Comparison of ENCODE assay signal across 26 cellular contexts in genomic region chr12:109199324-109199723, GRCh38.
DNase-seq lines count a peak whose midpoint lies in the region; ATAC-seq, FAIRE-seq and TF ChIP-seq lines count a peak whose summit lies in the region.
"Had no signal": no experiment of that assay in that cellular context is flagged by ENCODE, and none has a peak within 500 bp of the region (broad histone marks: within the 10 kb centered on the region; RNA-seq: fewer than 3 reads in every experiment).

No MANE protein-coding gene starts in this region.

- H3K4me2 ChIP-seq in HepG2 (ENCODE audit: low read depth, low read length) = no peak overlapping the region
- H3K4me2 ChIP-seq: SK-N-SH had no signal

- in situ Hi-C loops in HepG2 (cut with HindIII; ENCODE audit: extremely low pct_ligation_motif_present, low pct_unique_long_range_greater_than_20kb) (no loop called here), gastrocnemius medialis (cut with MboI; ENCODE audit: low sequenced_read_pairs in 4 of 4) (no loop called here)

- no peak for TF ChIP-seq RAD21 in HepG2 (CRISPR knock-in tag; IDR thresholded peaks at IDR 0.05)

- peaks cover 14% of the 10 kb centered on the region for H3K36me3 Mint-ChIP-seq in activated naive CD8-positive, alpha-beta T cell treated with anti-CD3 and anti-CD28 coated beads, Interleukin-2, amount 50 U/mL, for 24 hours (ENCODE audit: low read depth)

- TF ChIP-seq POLR2A in HepG2 (IDR thresholded peaks at IDR 0.05; ENCODE audit: insufficient read depth in 1 of 2, low read depth in 2 of 2, low read length in 2 of 2) (no peak), gastrocnemius medialis (IDR thresholded peaks at IDR 0.05) (no peak)

- 0 out of 2 replicates have a peak, but pooled peaks cover 2% of the 10 kb centered on the region for H4K20me1 ChIP-seq in HepG2 (ENCODE audit: insufficient read depth, low read length)

- no peak for DNase-seq in RWPE1 (ENCODE audit: low spot score)
- DNase-seq in bronchial epithelial cell (ENCODE audit: low read depth) = no peak
- DNase-seq in HepG2 (ENCODE audit: low spot score) = no peak
- no peak for DNase-seq in gastrocnemius medialis
- DNase-seq in activated naive CD8-positive, alpha-beta T cell treated with anti-CD3 and anti-CD28 coated beads, Interleukin-2, amount 50 U/mL, for 24 hours = no peak
- DNase-seq in stimulated activated CD4-positive, alpha-beta T cell treated with anti-CD3 and anti-CD28 coated beads, Interleukin-12 subunit alpha, Interleukin-12 subunit beta, amount 100 ng/mL, for 4 hours = no peak
- DNase-seq in NCI-H82 (lab: John Stamatoyannopoulos, UW) = no peak
- DNase-seq: CD8-positive, alpha-beta T cell; DMS79; EL; GF-D8; H7; MG63; NCI-H1105 treated with DMSO at 0.1 percent for 48 hours; NCI-H146; NCI-H2029; NCI-H526 treated with DMSO at 0.1 percent for 48 hours; OCI-M1; Peyer's patch; SK-N-SH had no signal

- TF ChIP-seq EP300 in HepG2 (IDR thresholded peaks at IDR 0.05; ENCODE audit: low read depth in 2 of 2, low read length in 2 of 2) (no peak), HepG2 (CRISPR knock-in tag; IDR thresholded peaks at IDR 0.05; ENCODE audit: borderline replicate concordance) (no peak)

- peak overlapping the region; percentile 95 for H3K27ac ChIP-seq in RWPE1
- H3K27ac ChIP-seq in HepG2 (ENCODE audit: extremely low read length, insufficient read depth, low read length) = peak overlapping the region; percentile 88
- H3K27ac ChIP-seq in gastrocnemius medialis = peak overlapping the region in 3 of 4 donors; percentile 27 to 87 (median 55)
- H3K27ac ChIP-seq: C4-2B, Peyer's patch had no signal

- H3K27me3 ChIP-seq in bronchial epithelial cell (ENCODE audit: control insufficient read depth, insufficient read depth, low read length) (no peaks in the 10 kb centered on the region), HepG2 (ENCODE audit: control insufficient read depth in 1 of 2, insufficient read depth in 2 of 2, low read length in 2 of 2) (no peaks in the 10 kb centered on the region), gastrocnemius medialis (no peaks in the 10 kb centered on the region)
- H3K27me3 ChIP-seq: MG63, Peyer's patch had no signal

- no peaks in the 10 kb centered on the region for H3K9me3 Mint-ChIP-seq in activated naive CD8-positive, alpha-beta T cell treated with anti-CD3 and anti-CD28 coated beads, Interleukin-2, amount 50 U/mL, for 24 hours

- H3K79me2 ChIP-seq in HepG2 (ENCODE audit: insufficient read depth, low read length) = no peaks in the 10 kb centered on the region

- no peak overlapping the region for H3K4me3 ChIP-seq in bronchial epithelial cell (ENCODE audit: low read depth, low read length)
- no peak overlapping the region for H3K4me3 ChIP-seq in HepG2 (replicated peaks in 1 of 3; ENCODE audit: insufficient read depth in 1 of 3, low read depth in 2 of 3, low read length in 3 of 3)
- H3K4me3 ChIP-seq in gastrocnemius medialis = no peak overlapping the region
- H3K4me3 ChIP-seq: MG63, Peyer's patch had no signal

- CTCF ChIA-PET in RWPE1 (lab: Yijun Ruan, JAX) = interaction anchor here (0.7 kb wide), 1 partner anchor 93 kb away, joined by 7 read pairs; no protein-coding TSS in a partner anchor
- CTCF ChIA-PET in HepG2 (lab: Yijun Ruan, JAX; ENCODE audit: low intra/inter-chr PET ratio, low total read pairs) = no interaction called here

- H3K9me3 ChIP-seq in HepG2 (ENCODE audit: low read length) (no peaks in the 10 kb centered on the region), gastrocnemius medialis (no peaks in the 10 kb centered on the region)
- H3K9me3 ChIP-seq: Caco-2, MG63, Peyer's patch, SK-N-SH had no signal

- no peak overlapping the region for H2AFZ ChIP-seq in HepG2 (ENCODE audit: low read length)

- no peak overlapping the region for H3K4me3 Mint-ChIP-seq in activated naive CD8-positive, alpha-beta T cell treated with anti-CD3 and anti-CD28 coated beads, Interleukin-2, amount 50 U/mL, for 24 hours
- H3K4me3 Mint-ChIP-seq: B cell; CD8-positive, alpha-beta T cell had no signal

- 95% methylated on average over 11 of the region's 11 CpGs for WGBS in HepG2 (ENCODE audit: low lambda C conversion rate)

- no peak overlapping the region for H3K9ac ChIP-seq in HepG2 (ENCODE audit: insufficient read depth, low read depth, low read length)
- H3K9ac ChIP-seq: SK-N-SH had no signal

- H3K27ac Mint-ChIP-seq in activated naive CD8-positive, alpha-beta T cell treated with anti-CD3 and anti-CD28 coated beads, Interleukin-2, amount 50 U/mL, for 24 hours = no peak overlapping the region
- H3K27ac Mint-ChIP-seq: B cell; CD8-positive, alpha-beta T cell had no signal

- no peaks in the 10 kb centered on the region for H3K4me1 Mint-ChIP-seq in activated naive CD8-positive, alpha-beta T cell treated with anti-CD3 and anti-CD28 coated beads, Interleukin-2, amount 50 U/mL, for 24 hours
- H3K4me1 Mint-ChIP-seq: B cell had no signal

- POLR2A ChIA-PET in RWPE1 (lab: Yijun Ruan, JAX; ENCODE audit: low non-redundant PET) (no interaction called here), HepG2 (lab: Yijun Ruan, JAX) (interaction anchor here (2.6 kb wide), 1 partner anchor 49 kb away, joined by 15 read pairs; no protein-coding TSS in a partner anchor)

- H3K36me3 ChIP-seq in bronchial epithelial cell (ENCODE audit: control insufficient read depth, insufficient read depth, low read length) (no peaks in the 10 kb centered on the region), HepG2 (replicated peaks in 1 of 2; ENCODE audit: control insufficient read depth in 1 of 2, insufficient read depth in 2 of 2, low read length in 2 of 2) (peaks cover 4 to 25% of the 10 kb centered on the region in 2 experiments; a peak in 4 of 5 replicates), gastrocnemius medialis (peaks cover 19 to 98% of the 10 kb centered on the region in 2 donors)
- H3K36me3 ChIP-seq: MG63 had no signal

- BruUV-seq in HepG2 (replicated peaks; lab: Mats Ljungman, UMichigan) = no TSS peak

- no peak for ATAC-seq in HepG2
- ATAC-seq in gastrocnemius medialis = no peak
- no peak for ATAC-seq in GM18511 (IDR thresholded peaks at IDR 0.05; ENCODE audit: unreplicated experiment)
- ATAC-seq in activated naive CD8-positive, alpha-beta T cell treated with anti-CD3 and anti-CD28 coated beads, Interleukin-2, amount 50 U/mL, for 24 hours = no peak
- ATAC-seq: CD8-positive, alpha-beta T cell had no signal

- no peaks in the 10 kb centered on the region for H3K27me3 Mint-ChIP-seq in activated naive CD8-positive, alpha-beta T cell treated with anti-CD3 and anti-CD28 coated beads, Interleukin-2, amount 50 U/mL, for 24 hours
- H3K27me3 Mint-ChIP-seq: B cell had no signal

- intact Hi-C loops in HepG2 (cut with micrococcal nuclease; ENCODE audit: unreplicated experiment) (loop anchor here (5.0 kb wide), 1 partner anchor 48 kb away; no protein-coding TSS in a partner anchor), gastrocnemius medialis (cut with DNase I; ENCODE audit: low total_unique reads) (no loop called here)

- peaks cover 36% of the 10 kb centered on the region for H3K4me1 ChIP-seq in HepG2 (ENCODE audit: insufficient read depth, low read length)
- peaks cover 0 to 23% of the 10 kb centered on the region in 2 donors for H3K4me1 ChIP-seq in gastrocnemius medialis

- FAIRE-seq in bronchial epithelial cell (lab: Jason Lieb, UNC) = peak; percentile 55
- FAIRE-seq in HepG2 (lab: Jason Lieb, UNC) = no peak
- FAIRE-seq: GM12891, GM19239 had no signal

- TF ChIP-seq CTCF in RWPE1 (conservative IDR thresholded peaks at IDR 0.05; ENCODE audit: low read depth) = no peak
- no peak for TF ChIP-seq CTCF in bronchial epithelial cell (IDR thresholded peaks at IDR 0.05; ENCODE audit: insufficient read depth, low read length, severe bottlenecking)
- no peak for TF ChIP-seq CTCF in HepG2 (CRISPR knock-in tag; IDR thresholded peaks at IDR 0.05)
- no peak for TF ChIP-seq CTCF in gastrocnemius medialis (IDR thresholded peaks at IDR 0.05 in 4 of 5, conservative IDR thresholded peaks at IDR 0.05 in 1 of 5)

TF ChIP-seq in HepG2, 621 proteins besides CTCF, POLR2A, EP300 and RAD21 (continues in another document):
- TF ChIP-seq ATAD3A (CRISPR knock-in tag; IDR thresholded peaks at IDR 0.05) = no peak
- no peak for TF ChIP-seq POLR2AphosphoS5 (IDR thresholded peaks at IDR 0.05; ENCODE audit: low read depth, low read length)
- no peak for TF ChIP-seq KAT7 (CRISPR knock-in tag; IDR thresholded peaks at IDR 0.05; ENCODE audit: borderline replicate concordance)
- no peak for TF ChIP-seq MED1 (CRISPR knock-in tag; IDR thresholded peaks at IDR 0.05)
- TF ChIP-seq THAP7 (CRISPR knock-in tag; IDR thresholded peaks at IDR 0.05) = no peak
- no peak for TF ChIP-seq ADNP (CRISPR knock-in tag; IDR thresholded peaks at IDR 0.05)
- TF ChIP-seq NR1H2 (CRISPR knock-in tag; IDR thresholded peaks at IDR 0.05; ENCODE audit: borderline replicate concordance, low read depth) = no peak
- TF ChIP-seq ZHX1 (CRISPR knock-in tag; IDR thresholded peaks at IDR 0.05; ENCODE audit: low read depth) = no peak
